In genomic region chr16:70304892-70305448, GRCh38 we compare ENCODE assay signal across 16 cellular contexts. TPM values are rescaled to one million over a fixed set of nuclear protein-coding genes. Genes with fewer than 3 reads are reported as not detected.
A peak's percentile ranks its signal among the peaks of the same experiment; 100 is the strongest.
DNase-seq lines count a peak whose midpoint lies in the region; ATAC-seq lines count a peak whose summit lies in the region.
"Had no signal": no experiment of that assay in that cellular context is flagged by ENCODE, and none has a peak within 500 bp of the region (broad histone marks: within the 10 kb centered on the region; RNA-seq: fewer than 3 reads in every experiment).

No MANE protein-coding gene starts in this region.

- peaks cover 15% of the 10 kb centered on the region for H3K9me3 ChIP-seq in NT2/D1 (ENCODE audit: insufficient read depth, low read length)

- H3K9ac ChIP-seq in NT2/D1 (ENCODE audit: insufficient read length, low read depth): no peak overlapping the region

- H3K4me3 Mint-ChIP-seq in activated T-cell treated with anti-CD3 and anti-CD28 coated beads, Interleukin-2, amount 50 U/mL, for 24 hours: no peak overlapping the region
- no peak overlapping the region for H3K4me3 Mint-ChIP-seq in effector memory CD8-positive, alpha-beta T cell
- H3K4me3 Mint-ChIP-seq in stimulated activated effector memory CD8-positive, alpha-beta T cell treated with anti-CD3 and anti-CD28 coated beads, Interleukin-12 subunit alpha, Interleukin-12 subunit beta, amount 100 ng/mL, for 72 hours: no peak overlapping the region
- H3K4me3 Mint-ChIP-seq: activated CD8-positive, alpha-beta memory T cell treated with anti-CD3 and anti-CD28 coated beads, Interleukin-2, amount 10 ng/mL, durations not matched to agents 7 days and 5 days; neural crest cell had no signal

- H3K27me3 ChIP-seq in NT2/D1 (ENCODE audit: insufficient read depth, insufficient read length): no peaks in the 10 kb centered on the region

- no peaks in the 10 kb centered on the region for H3K27me3 Mint-ChIP-seq in activated T-cell treated with anti-CD3 and anti-CD28 coated beads, Interleukin-2, amount 50 U/mL, for 24 hours
- no peaks in the 10 kb centered on the region for H3K27me3 Mint-ChIP-seq in effector memory CD8-positive, alpha-beta T cell
- H3K27me3 Mint-ChIP-seq: activated CD8-positive, alpha-beta memory T cell treated with anti-CD3 and anti-CD28 coated beads, Interleukin-2, amount 10 ng/mL, durations not matched to agents 7 days and 5 days had no signal

- ATAC-seq in effector memory CD8-positive, alpha-beta T cell (replicated peaks): no peak
- peak; percentile 60 for ATAC-seq in stimulated activated effector memory CD8-positive, alpha-beta T cell treated with anti-CD3 and anti-CD28 coated beads, Interleukin-12 subunit alpha, Interleukin-12 subunit beta, amount 100 ng/mL, for 72 hours
- no peak for ATAC-seq in HG02884 (IDR thresholded peaks at IDR 0.05; ENCODE audit: unreplicated experiment)
- no peak for ATAC-seq in HG02870 (IDR thresholded peaks at IDR 0.05; ENCODE audit: unreplicated experiment)
- ATAC-seq: activated CD8-positive, alpha-beta memory T cell treated with anti-CD3 and anti-CD28 coated beads, Interleukin-2, amount 10 ng/mL, durations not matched to agents 7 days and 5 days; K562; left cardiac atrium; Right ventricle myocardium inferior had no signal

- H3K4me1 ChIP-seq in NT2/D1 (ENCODE audit: insufficient read depth, insufficient read length): peaks cover 2% of the 10 kb centered on the region

- peaks cover 41% of the 10 kb centered on the region for H3K4me1 Mint-ChIP-seq in activated T-cell treated with anti-CD3 and anti-CD28 coated beads, Interleukin-2, amount 50 U/mL, for 24 hours (ENCODE audit: low read depth)
- H3K4me1 Mint-ChIP-seq in effector memory CD8-positive, alpha-beta T cell (ENCODE audit: low read depth in 2 of 2): peaks cover 25 to 50% of the 10 kb centered on the region in 2 donors
- peaks cover 35% of the 10 kb centered on the region for H3K4me1 Mint-ChIP-seq in stimulated activated effector memory CD8-positive, alpha-beta T cell treated with anti-CD3 and anti-CD28 coated beads, Interleukin-12 subunit alpha, Interleukin-12 subunit beta, amount 100 ng/mL, for 72 hours

- no peak overlapping the region for H3K4me3 ChIP-seq in NT2/D1 (ENCODE audit: insufficient read length, low read depth)
- H3K4me3 ChIP-seq: K562 had no signal

- DNase-seq in activated T-cell treated with anti-CD3 and anti-CD28 coated beads, Interleukin-2, amount 50 U/mL, for 24 hours: no peak
- DNase-seq in activated T-cell treated with anti-CD3 and anti-CD28 coated beads, Interleukin-2, amount 50 U/mL, for 1 hour: no peak
- DNase-seq in NT2/D1 (ENCODE audit: low read depth, low spot score) (peak; percentile 11), occipital lobe (lab: John Stamatoyannopoulos, UW) (no peak)
- no peak for DNase-seq in effector memory CD8-positive, alpha-beta T cell
- no peak for DNase-seq in stimulated activated effector memory CD8-positive, alpha-beta T cell treated with anti-CD3 and anti-CD28 coated beads, Interleukin-12 subunit alpha, Interleukin-12 subunit beta, amount 100 ng/mL, for 72 hours (ENCODE audit: low spot score in 2 of 2)
- DNase-seq: activated CD8-positive, alpha-beta memory T cell treated with anti-CD3 and anti-CD28 coated beads, Interleukin-2, amount 10 ng/mL, durations not matched to agents 7 days and 5 days; DMS 273 treated with DMSO at 0.1 percent for 48 hours; left cardiac atrium; NCI-H1436 treated with DMSO at 0.1 percent for 48 hours; NCI-H526 had no signal

- peaks cover 10% of the 10 kb centered on the region for H3K9me3 Mint-ChIP-seq in activated T-cell treated with anti-CD3 and anti-CD28 coated beads, Interleukin-2, amount 50 U/mL, for 24 hours
- peaks cover 0 to 1% of the 10 kb centered on the region in 2 donors for H3K9me3 Mint-ChIP-seq in effector memory CD8-positive, alpha-beta T cell
- H3K9me3 Mint-ChIP-seq in stimulated activated effector memory CD8-positive, alpha-beta T cell treated with anti-CD3 and anti-CD28 coated beads, Interleukin-12 subunit alpha, Interleukin-12 subunit beta, amount 100 ng/mL, for 72 hours: peaks cover 10% of the 10 kb centered on the region

- peak overlapping the region; percentile 31 for H3K27ac Mint-ChIP-seq in activated T-cell treated with anti-CD3 and anti-CD28 coated beads, Interleukin-2, amount 50 U/mL, for 24 hours
- H3K27ac Mint-ChIP-seq in effector memory CD8-positive, alpha-beta T cell: peak overlapping the region; percentile 6 to 30
- peak overlapping the region; percentile 5 for H3K27ac Mint-ChIP-seq in stimulated activated effector memory CD8-positive, alpha-beta T cell treated with anti-CD3 and anti-CD28 coated beads, Interleukin-12 subunit alpha, Interleukin-12 subunit beta, amount 100 ng/mL, for 72 hours
- H3K27ac Mint-ChIP-seq: activated CD8-positive, alpha-beta memory T cell treated with anti-CD3 and anti-CD28 coated beads, Interleukin-2, amount 10 ng/mL, durations not matched to agents 7 days and 5 days had no signal

- peaks cover 39% of the 10 kb centered on the region for H3K36me3 Mint-ChIP-seq in activated T-cell treated with anti-CD3 and anti-CD28 coated beads, Interleukin-2, amount 50 U/mL, for 24 hours (ENCODE audit: low read depth)
- H3K36me3 Mint-ChIP-seq in effector memory CD8-positive, alpha-beta T cell (ENCODE audit: insufficient read depth): peaks cover 23% of the 10 kb centered on the region
- peaks cover 55% of the 10 kb centered on the region for H3K36me3 Mint-ChIP-seq in stimulated activated effector memory CD8-positive, alpha-beta T cell treated with anti-CD3 and anti-CD28 coated beads, Interleukin-12 subunit alpha, Interleukin-12 subunit beta, amount 100 ng/mL, for 72 hours

- peaks cover 4% of the 10 kb centered on the region for H3K36me3 ChIP-seq in NT2/D1 (ENCODE audit: insufficient read depth, insufficient read length, low read length)

RNA-seq across cellular contexts. Expression of gene DDX19B, which starts 6.0 kb away (rescaled TPM):
- total RNA-seq in occipital lobe: 25.3 TPM

RNA-seq across cellular contexts. Expression of gene AARS1, which starts 15.7 kb away (rescaled TPM):
- total RNA-seq in occipital lobe: 65.7 TPM

RNA-seq across cellular contexts. Expression of gene DDX19A, which starts 41.7 kb away (rescaled TPM):
- 37.1 TPM for total RNA-seq in occipital lobe

RNA-seq across cellular contexts. Expression of gene EXOSC6, which starts 53.2 kb away (rescaled TPM):
- 124 TPM for total RNA-seq in occipital lobe
